In the genomic region with DNA sequence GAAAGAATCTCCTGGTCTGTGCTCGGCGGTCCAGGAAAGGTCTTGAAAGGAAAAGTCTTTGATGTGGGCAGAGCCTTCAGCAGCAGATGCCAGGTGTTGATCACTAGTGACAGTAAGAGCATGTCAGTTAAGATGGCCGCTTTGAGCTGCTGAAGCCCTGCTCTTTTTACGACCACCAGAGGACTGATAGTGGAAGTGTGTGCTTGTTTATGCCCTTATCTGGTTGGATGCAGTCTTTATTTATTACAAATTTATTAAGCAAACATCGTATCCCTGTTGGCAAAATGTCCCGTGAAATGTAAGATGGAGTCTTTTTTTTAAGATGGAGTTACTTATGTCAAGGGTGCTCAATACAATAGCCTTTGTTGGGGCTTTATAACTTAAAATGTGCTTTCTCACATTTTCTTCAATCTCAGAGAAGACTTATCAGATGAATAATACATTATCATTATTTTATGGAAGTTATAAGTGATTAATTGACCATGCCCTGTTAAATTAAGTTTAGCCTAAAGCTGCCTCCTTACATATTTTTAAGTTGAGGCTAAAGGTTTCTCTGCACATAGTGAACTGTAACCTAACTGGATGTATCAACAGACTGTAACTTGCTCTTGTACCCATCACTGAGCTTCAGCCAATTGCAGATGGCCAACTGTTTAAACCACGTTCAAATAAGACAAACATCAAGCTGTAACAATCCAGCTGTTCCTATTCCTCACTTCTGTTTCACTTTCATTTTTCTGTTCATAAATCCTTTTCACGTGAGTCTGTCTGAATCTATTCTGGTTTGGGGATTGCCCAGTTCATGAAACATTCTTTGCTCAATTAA, we compare ENCODE assay signal across 9 cellular contexts.
A peak's percentile ranks its signal among the peaks of the same experiment; 100 is the strongest.
DNase-seq lines count a peak whose midpoint lies in the region; ATAC-seq, FAIRE-seq and TF ChIP-seq lines count a peak whose summit lies in the region.
"Had no signal": no experiment of that assay in that cellular context is flagged by ENCODE, and none has a peak within 500 bp of the region (broad histone marks: within the 10 kb centered on the region; RNA-seq: fewer than 3 reads in every experiment).

No MANE protein-coding gene starts in this region.

- H2AFZ ChIP-seq in astrocyte (ENCODE audit: low read depth, low read length) = no peak overlapping the region

- H3K4me3 Mint-ChIP-seq in astrocyte (ENCODE audit: unreplicated experiment) = no peak overlapping the region
- H3K4me3 Mint-ChIP-seq in stimulated activated effector memory CD8-positive, alpha-beta T cell treated with anti-CD3 and anti-CD28 coated beads, Interleukin-12 subunit alpha, Interleukin-12 subunit beta, amount 100 ng/mL, for 72 hours = peak overlapping the region; percentile 14

- peak overlapping the region; percentile 23 for H3K4me2 ChIP-seq in astrocyte (ENCODE audit: low read length)

- no peak for FAIRE-seq in astrocyte (lab: Jason Lieb, UNC)
- FAIRE-seq: colon had no signal

- H3K27ac Mint-ChIP-seq in astrocyte (ENCODE audit: unreplicated experiment) = peak overlapping the region; percentile 99
- peak overlapping the region; percentile 10 for H3K27ac Mint-ChIP-seq in stimulated activated effector memory CD8-positive, alpha-beta T cell treated with anti-CD3 and anti-CD28 coated beads, Interleukin-12 subunit alpha, Interleukin-12 subunit beta, amount 100 ng/mL, for 72 hours

- no peaks in the 10 kb centered on the region for H3K79me2 ChIP-seq in astrocyte (ENCODE audit: insufficient read depth, low read length)

- H3K4me1 ChIP-seq in astrocyte (ENCODE audit: insufficient read depth, low read length) = peaks cover 38% of the 10 kb centered on the region

- H3K4me3 ChIP-seq in astrocyte (ENCODE audit: insufficient read depth, low read depth, low read length) = no peak overlapping the region

- DNase-seq in AG08396 (ENCODE audit: low spot score) (peak; percentile 43), astrocyte (ENCODE audit: low read depth) (peak; percentile 35), NCI-H2227 (lab: John Stamatoyannopoulos, UW; ENCODE audit: unreplicated experiment) (no peak), HUDEP-2 (lab: John Stamatoyannopoulos, UW; ENCODE audit: unreplicated experiment in 76 of 76) (no peak), G401 (ENCODE audit: low spot score) (no peak)
- no peak for DNase-seq in stimulated activated effector memory CD8-positive, alpha-beta T cell treated with anti-CD3 and anti-CD28 coated beads, Interleukin-12 subunit alpha, Interleukin-12 subunit beta, amount 100 ng/mL, for 72 hours (ENCODE audit: low spot score in 2 of 2)

- H3K4me1 Mint-ChIP-seq in astrocyte (ENCODE audit: low read depth, unreplicated experiment) = peaks cover 51% of the 10 kb centered on the region
- H3K4me1 Mint-ChIP-seq in stimulated activated effector memory CD8-positive, alpha-beta T cell treated with anti-CD3 and anti-CD28 coated beads, Interleukin-12 subunit alpha, Interleukin-12 subunit beta, amount 100 ng/mL, for 72 hours = peaks cover 36% of the 10 kb centered on the region

- H3K27me3 Mint-ChIP-seq in astrocyte (ENCODE audit: low read depth, unreplicated experiment) = no peaks in the 10 kb centered on the region

- H3K27ac ChIP-seq in astrocyte (ENCODE audit: low read depth, low read length) = peak overlapping the region; percentile 27

- ATAC-seq in GM19043 (IDR thresholded peaks at IDR 0.05; ENCODE audit: low read depth, unreplicated experiment) (peak; percentile 67), HG03175 (IDR thresholded peaks at IDR 0.05; ENCODE audit: unreplicated experiment) (peak; percentile 65)
- ATAC-seq in stimulated activated effector memory CD8-positive, alpha-beta T cell treated with anti-CD3 and anti-CD28 coated beads, Interleukin-12 subunit alpha, Interleukin-12 subunit beta, amount 100 ng/mL, for 72 hours = peak; percentile 6

- no peak overlapping the region for H3K9ac ChIP-seq in astrocyte (ENCODE audit: low read length)

- no peaks in the 10 kb centered on the region for H3K36me3 Mint-ChIP-seq in astrocyte (ENCODE audit: low read depth, unreplicated experiment)
- H3K36me3 Mint-ChIP-seq in stimulated activated effector memory CD8-positive, alpha-beta T cell treated with anti-CD3 and anti-CD28 coated beads, Interleukin-12 subunit alpha, Interleukin-12 subunit beta, amount 100 ng/mL, for 72 hours = peaks cover 8% of the 10 kb centered on the region

- no peaks in the 10 kb centered on the region for H3K27me3 ChIP-seq in astrocyte (ENCODE audit: insufficient read depth, low read length)

- no peak for TF ChIP-seq CTCF in astrocyte (IDR thresholded peaks at IDR 0.05; ENCODE audit: insufficient read depth, low read depth, low read length)

- no peaks in the 10 kb centered on the region for H3K9me3 Mint-ChIP-seq in astrocyte (ENCODE audit: unreplicated experiment)
- no peaks in the 10 kb centered on the region for H3K9me3 Mint-ChIP-seq in stimulated activated effector memory CD8-positive, alpha-beta T cell treated with anti-CD3 and anti-CD28 coated beads, Interleukin-12 subunit alpha, Interleukin-12 subunit beta, amount 100 ng/mL, for 72 hours

- H3K36me3 ChIP-seq in astrocyte (ENCODE audit: insufficient read depth, low read length) = no peaks in the 10 kb centered on the region

- H3K9me3 ChIP-seq in astrocyte (ENCODE audit: insufficient read depth, low read depth, low read length) = no peaks in the 10 kb centered on the region

- in situ Hi-C loops in G401 (cut with HindIII; ENCODE audit: low sequenced_read_pairs) = no loop called here

- no peaks in the 10 kb centered on the region for H4K20me1 ChIP-seq in astrocyte (ENCODE audit: insufficient read depth, low read length)

Comparison
In these comparisons a context has a peak if more than half of its experiments do, and no peak if none do; other contexts are left out.
1. DNase-seq: peak in AG08396 (single experiment) and astrocyte (single experiment); none in stimulated activated effector memory CD8-positive, alpha-beta T cell treated with anti-CD3 and anti-CD28 coated beads, Interleukin-12 subunit alpha, Interleukin-12 subunit beta, amount 100 ng/mL, for 72 hours (0 of 2), NCI-H2227 (single experiment), HUDEP-2 (0 of 76) and G401 (single experiment).
2. ATAC-seq: peak in every context shown above with its lines; median percentile 67 in GM19043; 65 in HG03175; 6 in stimulated activated effector memory CD8-positive, alpha-beta T cell treated with anti-CD3 and anti-CD28 coated beads, Interleukin-12 subunit alpha, Interleukin-12 subunit beta, amount 100 ng/mL, for 72 hours.